2 cellular contexts compared by ENCODE assay signal in genomic region chr3:128823638-128824037, GRCh38.
TF ChIP-seq lines count a peak whose summit lies in the region.

No MANE protein-coding gene starts in this region.

TF ChIP-seq in HCT116, 20 proteins besides CTCF, POLR2A, EP300 and RAD21:
- TF ChIP-seq ZBTB33 (IDR thresholded peaks at IDR 0.05; ENCODE audit: extremely low read depth, insufficient replicate concordance, low read length) (no peak), REST (IDR thresholded peaks at IDR 0.05; ENCODE audit: low read depth) (no peak), ZNF274 (IDR thresholded peaks at IDR 0.05; ENCODE audit: low read depth, low read length) (no peak), EZH2 (IDR thresholded peaks at IDR 0.05) (no peak), SIN3A (IDR thresholded peaks at IDR 0.05; ENCODE audit: low read depth) (no peak), JUND (IDR thresholded peaks at IDR 0.05) (no peak), SRF (IDR thresholded peaks at IDR 0.05; ENCODE audit: low read depth) (no peak), ELF1 (IDR thresholded peaks at IDR 0.05; ENCODE audit: borderline replicate concordance, low read depth) (no peak), POLR2AphosphoS5 (IDR thresholded peaks at IDR 0.05; ENCODE audit: low read depth, low read length) (no peak), EGR1 (IDR thresholded peaks at IDR 0.05; ENCODE audit: low read depth) (no peak), FOSL1 (IDR thresholded peaks at IDR 0.05; ENCODE audit: low read depth) (no peak), TCF7L2 (IDR thresholded peaks at IDR 0.05; ENCODE audit: borderline replicate concordance, extremely low read depth, insufficient read depth, insufficient read length) (no peak), SP1 (IDR thresholded peaks at IDR 0.05; ENCODE audit: low read depth) (no peak), EZH2phosphoT487 (IDR thresholded peaks at IDR 0.05; ENCODE audit: borderline replicate concordance) (no peak), ZFX (IDR thresholded peaks at IDR 0.05) (no peak), MAX (IDR thresholded peaks at IDR 0.05) (no peak), YY1 (IDR thresholded peaks at IDR 0.05; ENCODE audit: extremely low read depth, insufficient replicate concordance, low read depth, low read length) (no peak), CBX3 (IDR thresholded peaks at IDR 0.05; ENCODE audit: low read depth) (no peak)

TF ChIP-seq in WTC11, 78 proteins besides CTCF, POLR2A, EP300 and RAD21 (continued from another document):
- TF ChIP-seq SP1 (CRISPR knock-in tag; conservative IDR thresholded peaks at IDR 0.05) (no peak), FOXK1 (CRISPR knock-in tag; IDR thresholded peaks at IDR 0.05) (no peak), RORB (CRISPR knock-in tag; IDR thresholded peaks at IDR 0.05) (no peak)
